8 cellular contexts compared by ENCODE assay signal in the genomic region with DNA sequence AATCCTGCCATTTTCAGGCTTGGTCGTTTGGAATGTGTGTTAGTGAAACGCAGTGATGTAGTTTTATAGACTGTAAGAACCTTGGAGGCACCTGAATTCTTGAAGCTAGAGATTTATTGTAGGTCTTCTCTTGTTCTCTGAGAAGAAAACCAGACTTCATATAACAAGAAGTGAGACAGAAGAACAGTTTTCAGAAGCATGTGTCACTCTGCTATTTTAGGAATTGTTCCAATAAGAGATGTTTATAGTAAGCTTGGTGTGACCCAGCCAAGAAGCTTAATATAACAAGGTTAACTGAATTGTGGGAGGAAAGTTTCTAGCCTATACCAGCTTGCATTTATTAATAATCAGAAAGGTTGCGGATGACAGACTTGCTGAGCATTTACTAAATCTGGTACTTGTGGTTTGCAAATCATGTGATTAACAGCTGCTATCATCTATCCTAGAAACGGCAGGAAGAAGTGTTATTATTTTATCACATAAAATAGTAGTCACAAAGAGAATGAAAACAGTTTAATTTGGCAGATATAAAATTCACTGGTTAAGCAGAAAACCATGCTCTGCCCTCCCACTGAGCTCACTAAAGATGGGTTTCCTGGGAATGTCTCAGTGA. TPM values are rescaled to one million over a fixed set of nuclear protein-coding genes. Genes with fewer than 3 reads are reported as not detected.
A peak's percentile ranks its signal among the peaks of the same experiment; 100 is the strongest.
DNase-seq lines count a peak whose midpoint lies in the region; ATAC-seq and TF ChIP-seq lines count a peak whose summit lies in the region.

No MANE protein-coding gene starts in this region.

- H3K27ac Mint-ChIP-seq in effector memory CD8-positive, alpha-beta T cell, result peak overlapping the region in 1 of 2 donors; percentile 77

- peak overlapping the region; percentile 37 for H3K4me3 ChIP-seq in GM12865 (ENCODE audit: low read depth, low read length)

- DNase-seq in GM12865 (ENCODE audit: low read depth) (peak; percentile 87), HT1080 (ENCODE audit: low read depth) (peak; percentile 44), superior temporal gyrus (ENCODE audit: extremely low spot score) (peak; percentile 57), iPS-NIHi11 (ENCODE audit: low spot score) (no peak), UCSD-AML1 (lab: John Stamatoyannopoulos, UW; ENCODE audit: unreplicated experiment) (no peak), left colon (no peak)
- no peak for DNase-seq in effector memory CD8-positive, alpha-beta T cell

- H3K36me3 Mint-ChIP-seq in effector memory CD8-positive, alpha-beta T cell (ENCODE audit: insufficient read depth), result no peaks in the 10 kb centered on the region

- peak; percentile 81 for ATAC-seq in GM21528 (IDR thresholded peaks at IDR 0.05; ENCODE audit: low FRiP score, unreplicated experiment)
- peak; percentile 81 for ATAC-seq in effector memory CD8-positive, alpha-beta T cell (replicated peaks)
- ATAC-seq in left colon, result no peak

- H3K4me1 Mint-ChIP-seq in effector memory CD8-positive, alpha-beta T cell (ENCODE audit: low read depth in 2 of 2), result peaks cover 12 to 18% of the 10 kb centered on the region in 2 donors

- TF ChIP-seq CTCF in GM12865 (IDR thresholded peaks at IDR 0.05; ENCODE audit: insufficient read depth, low read depth, low read length, missing control alignments), result no peak

- intact Hi-C loops in left colon (cut with DNase I, micrococcal nuclease), result no loop called here

- peak overlapping the region in 1 of 2 donors; percentile 15 for H3K4me3 Mint-ChIP-seq in effector memory CD8-positive, alpha-beta T cell

- no peaks in the 10 kb centered on the region for H3K9me3 Mint-ChIP-seq in effector memory CD8-positive, alpha-beta T cell

- H3K27me3 Mint-ChIP-seq in effector memory CD8-positive, alpha-beta T cell, result no peaks in the 10 kb centered on the region

RNA-seq across cellular contexts. Expression of a gene that starts 49.2 kb away (rescaled TPM):
- 90.0 and 106 TPM in 2 replicates for total RNA-seq in HT1080 (2014; rRNA removed; shearing (Covaris generic))
- polyA plus RNA-seq in HT1080 (2015; cell fraction: cytosol; rRNA removed), result 54.7 and 88.2 TPM in 2 replicates
- polyA plus RNA-seq in HT1080 (2015; cell fraction: nucleus; rRNA removed), result 77.2 and 84.2 TPM in 2 replicates
- 1 to 10 TPM; 6.0 to 9.4 TPM for total RNA-seq in left colon

Comparison
In these comparisons a context has a peak if more than half of its experiments do, and no peak if none do; other contexts are left out.
1. DNase-seq: peak in GM12865 (single experiment), HT1080 (single experiment) and superior temporal gyrus (single experiment); none in effector memory CD8-positive, alpha-beta T cell (0 of 3), iPS-NIHi11 (single experiment), UCSD-AML1 (single experiment) and left colon (0 of 2).